In genomic region chr6:48764261-48764660, GRCh38 we compare ENCODE assay signal across 21 cellular contexts.
DNase-seq lines count a peak whose midpoint lies in the region; ATAC-seq and TF ChIP-seq lines count a peak whose summit lies in the region.
"Had no signal": no experiment of that assay in that cellular context is flagged by ENCODE, and none has a peak within 500 bp of the region (broad histone marks: within the 10 kb centered on the region; RNA-seq: fewer than 3 reads in every experiment).

No MANE protein-coding gene starts in this region.

- POLR2A ChIA-PET in HCT116 (lab: Charles Lee): no interaction called here

- H3K4me3 ChIP-seq in HCT116 (replicated peaks in 1 of 2; ENCODE audit: low read depth in 1 of 2, low read length in 2 of 2) (no peak overlapping the region), adipocyte (ENCODE audit: low read length) (peak overlapping the region; percentile 42), parathyroid adenoma (ENCODE audit: low read depth, low read length) (no peak overlapping the region)

- H3K9me3 ChIP-seq in HCT116 (ENCODE audit: control insufficient read depth in 1 of 2, insufficient read depth in 1 of 2, low read depth in 1 of 2, low read length in 2 of 2) (no peaks in the 10 kb centered on the region), adipocyte (ENCODE audit: control insufficient read depth, low read length) (no peaks in the 10 kb centered on the region), parathyroid adenoma (ENCODE audit: control insufficient read depth, low read length) (no peaks in the 10 kb centered on the region)

- no peak overlapping the region for H3K27ac ChIP-seq in HCT116 (ENCODE audit: low read depth, low read length)
- peak overlapping the region; percentile 26 for H3K27ac ChIP-seq in foreskin keratinocyte
- no peak overlapping the region for H3K27ac ChIP-seq in parathyroid adenoma

- no TSS peak for BruUV-seq in HCT116 (replicated peaks; lab: Mats Ljungman, UMichigan)

- H3K36me3 ChIP-seq in HCT116 (ENCODE audit: control insufficient read depth in 1 of 2, insufficient read depth in 2 of 2, low read length in 2 of 2) (no peaks in the 10 kb centered on the region), adipocyte (ENCODE audit: control insufficient read depth, insufficient read depth, low read length, severe bottlenecking) (no peaks in the 10 kb centered on the region), parathyroid adenoma (ENCODE audit: control insufficient read depth, insufficient read depth, low read length) (no peaks in the 10 kb centered on the region)

- H2AFZ ChIP-seq in HCT116 (ENCODE audit: low read depth, low read length, poor library complexity, severe bottlenecking): peak overlapping the region; percentile 84
- peak overlapping the region; percentile 8 for H2AFZ ChIP-seq in parathyroid adenoma

- no peak for ATAC-seq in HCT116
- no peak for ATAC-seq in foreskin keratinocyte
- ATAC-seq in GM18868 (IDR thresholded peaks at IDR 0.05; ENCODE audit: unreplicated experiment): no peak
- ATAC-seq: Panc1, Right ventricle myocardium inferior had no signal

- H3K4me2 ChIP-seq in HCT116 (ENCODE audit: low read length): no peak overlapping the region
- no peak overlapping the region for H3K4me2 ChIP-seq in parathyroid adenoma (ENCODE audit: low read length)

- no peaks in the 10 kb centered on the region for H4K20me1 ChIP-seq in HCT116 (ENCODE audit: insufficient read depth)

- no peak for TF ChIP-seq RAD21 in HCT116 (IDR thresholded peaks at IDR 0.05; ENCODE audit: low read depth)

- H3K9ac ChIP-seq in HCT116 (ENCODE audit: low read length) (no peak overlapping the region), adipocyte (ENCODE audit: low read length) (peak overlapping the region; percentile 45), parathyroid adenoma (no peak overlapping the region)

- H3K4me1 ChIP-seq in HCT116 (ENCODE audit: control insufficient read depth in 1 of 2, insufficient read depth in 2 of 2, low read length in 2 of 2) (peaks cover 5 to 22% of the 10 kb centered on the region in 2 experiments; a peak in 3 of 4 replicates), adipocyte (ENCODE audit: control insufficient read depth, insufficient read depth, low read length) (peaks cover 26% of the 10 kb centered on the region), foreskin keratinocyte (peaks cover 27% of the 10 kb centered on the region), parathyroid adenoma (no peaks in the 10 kb centered on the region)

- CTCF ChIA-PET in HCT116 (lab: Charles Lee): interaction anchor here (0.7 to 2.1 kb wide), 2 partner anchors 676 to 976 kb away, joined by 3 to 23 read pairs; no protein-coding TSS in a partner anchor

- H3K27me3 ChIP-seq in HCT116 (ENCODE audit: insufficient read depth, low read length): no peaks in the 10 kb centered on the region
- H3K27me3 ChIP-seq in adipocyte (replicated peaks; ENCODE audit: control insufficient read depth, insufficient read depth, low read length): no peaks in the 10 kb centered on the region
- H3K27me3 ChIP-seq in foreskin keratinocyte: no peaks in the 10 kb centered on the region
- H3K27me3 ChIP-seq in parathyroid adenoma (ENCODE audit: control insufficient read depth, insufficient read depth, low read length): no peaks in the 10 kb centered on the region

- TF ChIP-seq POLR2A in HCT116 (IDR thresholded peaks at IDR 0.05; ENCODE audit: borderline replicate concordance, extremely low read depth, insufficient read depth, insufficient read length): no peak

- no peaks in the 10 kb centered on the region for H3K79me2 ChIP-seq in HCT116 (ENCODE audit: insufficient read depth, low read length)
- no peaks in the 10 kb centered on the region for H3K79me2 ChIP-seq in parathyroid adenoma

- DNase-seq in HCT116 (ENCODE audit: low read depth, low spot score) (no peak), adipocyte (ENCODE audit: low read depth) (no peak), foreskin keratinocyte (no peak), RPMI8226 (no peak)
- no peak for DNase-seq in effector CD8-positive, alpha-beta T cell (lab: John Stamatoyannopoulos, UW)
- DNase-seq: ACHN, AML-193, DMS 273 treated with DMSO at 0.1 percent for 48 hours, GF-D8, H7, Kasumi-1, MM.1S, NCI-H1105, NCI-H1694 treated with DMSO at 0.1 percent for 48 hours, NCI-H2107, NCI-H2227 treated with DMSO at 0.1 percent for 48 hours, NCI-H524 had no signal

- RAD21 ChIA-PET in HCT116 (lab: Charles Lee; ENCODE audit: low non-redundant PET in 1 of 2, low total read pairs in 2 of 2, uncharacterized antibody in 2 of 2, unreplicated experiment in 2 of 2): no interaction called here

- intact Hi-C loops in HCT116 (cut with micrococcal nuclease): no loop called here

- no peaks in the 10 kb centered on the region for H3K9me2 ChIP-seq in HCT116 (ENCODE audit: insufficient read depth)

- TF ChIP-seq CTCF in HCT116 (IDR thresholded peaks at IDR 0.05 in 2 of 3, conservative IDR thresholded peaks at IDR 0.05 in 1 of 3; ENCODE audit: borderline replicate concordance in 1 of 3, insufficient read depth in 1 of 3, low read depth in 2 of 3, low read length in 2 of 3): no peak
- no peak for TF ChIP-seq CTCF in foreskin keratinocyte (conservative IDR thresholded peaks at IDR 0.05)
- no peak for TF ChIP-seq CTCF in parathyroid adenoma (IDR thresholded peaks at IDR 0.05)

TF ChIP-seq in HCT116, 20 proteins besides CTCF, POLR2A, EP300 and RAD21:
- no peak for TF ChIP-seq POLR2AphosphoS5 (IDR thresholded peaks at IDR 0.05; ENCODE audit: low read depth, low read length)
- no peak for TF ChIP-seq YY1 (IDR thresholded peaks at IDR 0.05; ENCODE audit: extremely low read depth, insufficient replicate concordance, low read depth, low read length)
- no peak for TF ChIP-seq TCF7L2 (IDR thresholded peaks at IDR 0.05; ENCODE audit: borderline replicate concordance, extremely low read depth, insufficient read depth, insufficient read length)
- no peak for TF ChIP-seq EZH2phosphoT487 (IDR thresholded peaks at IDR 0.05; ENCODE audit: borderline replicate concordance)
- TF ChIP-seq CEBPB (IDR thresholded peaks at IDR 0.05; ENCODE audit: low read depth): no peak
- no peak for TF ChIP-seq EZH2 (IDR thresholded peaks at IDR 0.05)
- no peak for TF ChIP-seq ELF1 (IDR thresholded peaks at IDR 0.05; ENCODE audit: borderline replicate concordance, low read depth)
TF ChIP-seq in HCT116: peak in this region for 0.
